37 cellular contexts compared by ENCODE assay signal in genomic region chr13:25186187-25186586, GRCh38. TPM values are rescaled to one million over a fixed set of nuclear protein-coding genes. Genes with fewer than 3 reads are reported as not detected.
DNase-seq lines count a peak whose midpoint lies in the region; ATAC-seq and TF ChIP-seq lines count a peak whose summit lies in the region.
"Had no signal": no experiment of that assay in that cellular context is flagged by ENCODE, and none has a peak within 500 bp of the region (broad histone marks: within the 10 kb centered on the region; RNA-seq: fewer than 3 reads in every experiment).

No MANE protein-coding gene starts in this region.

- ATAC-seq in GM18868 (IDR thresholded peaks at IDR 0.05; ENCODE audit: unreplicated experiment): peak; percentile 50
- no peak for ATAC-seq in GM23338
- ATAC-seq: body of pancreas, gastroesophageal sphincter, left lobe of liver, sciatic nerve had no signal

- CTCF ChIA-PET in A673 (lab: Charles Lee) (interaction anchor here (0.6 to 0.7 kb wide), 2 partner anchors 12 to 56 kb away, joined by 4 read pairs; no protein-coding TSS in a partner anchor), Caco-2 (lab: Charles Lee) (no interaction called here)

- POLR2A ChIA-PET in A673 (lab: Charles Lee; ENCODE audit: low non-redundant PET) (interaction anchor here (1.3 kb wide), 1 partner anchor 338 kb away, joined by 15 read pairs; no protein-coding TSS in a partner anchor), Caco-2 (lab: Charles Lee) (no interaction called here)

- H2AFZ ChIP-seq in GM23338: 0 out of 2 replicates have a peak overlapping the region, but pooled peaks have one; percentile 23
- peak overlapping the region; percentile 7; the same call in 1 of the 2 replicates for H2AFZ ChIP-seq in OCI-LY3 (ENCODE audit: low read depth, low read length)
- H2AFZ ChIP-seq: neural progenitor cell had no signal

- H3K4me1 Mint-ChIP-seq in GM23338: peaks cover 5% of the 10 kb centered on the region
- H3K4me1 Mint-ChIP-seq in Caco-2 (ENCODE audit: low read depth, unreplicated experiment): no peaks in the 10 kb centered on the region
- H3K4me1 Mint-ChIP-seq: CD4-positive, CD25-positive, alpha-beta regulatory T cell had no signal

- H3K27me3 Mint-ChIP-seq in GM23338 (ENCODE audit: insufficient read depth, low read depth, poor library complexity) (peaks cover 2% of the 10 kb centered on the region), Caco-2 (ENCODE audit: insufficient read depth, unreplicated experiment) (peaks cover 18% of the 10 kb centered on the region)

- 89 to 94% methylated on average over 11 to 12 of the region's 12 CpGs for WGBS in testis, 2 donors
- WGBS in thyroid gland, 2 donors: 86% methylated on average over 12 of the region's 12 CpGs

- peak overlapping the region; percentile 61 for H3K9ac ChIP-seq in OCI-LY3 (ENCODE audit: low read length)
- H3K9ac ChIP-seq: neural progenitor cell had no signal

- no peaks in the 10 kb centered on the region for H4K20me1 ChIP-seq in GM23338 (replicated peaks; ENCODE audit: insufficient read depth)
- H4K20me1 ChIP-seq in OCI-LY3 (ENCODE audit: insufficient read depth, low read length): no peaks in the 10 kb centered on the region

- no peaks in the 10 kb centered on the region for H3K36me3 Mint-ChIP-seq in GM23338 (ENCODE audit: low read depth)
- H3K36me3 Mint-ChIP-seq in Caco-2 (ENCODE audit: insufficient read depth, unreplicated experiment): no peaks in the 10 kb centered on the region
- H3K36me3 Mint-ChIP-seq: CD4-positive, CD25-positive, alpha-beta regulatory T cell; memory B cell; neural progenitor cell; stimulated activated naive B cell treated with anti-CD40 and anti-IgM and Interleukin-4, amounts not matched to agents 10 μg/mL and 1 μg/mL and 100 μg/mL, for 72 hours had no signal

- intact Hi-C loops in A673 (cut with micrococcal nuclease; ENCODE audit: unreplicated experiment) (no loop called here), Caco-2 (cut with micrococcal nuclease; ENCODE audit: unreplicated experiment) (no loop called here), testis (cut with DNase I; ENCODE audit: low total_unique reads) (no loop called here), thyroid gland (cut with DNase I) (no loop called here)

- no peaks in the 10 kb centered on the region for H3K9me3 Mint-ChIP-seq in GM23338
- no peaks in the 10 kb centered on the region for H3K9me3 Mint-ChIP-seq in Caco-2 (ENCODE audit: unreplicated experiment)
- H3K9me3 Mint-ChIP-seq: activated naive CD4-positive, alpha-beta T cell treated with anti-CD3 and anti-CD28 coated beads for 36 hours; HFFc6; memory B cell; stimulated activated naive B cell treated with anti-CD40 and anti-IgM and Interleukin-4, amounts not matched to agents 10 μg/mL and 1 μg/mL and 100 μg/mL, for 72 hours had no signal

- H3K36me3 ChIP-seq in A673 (ENCODE audit: insufficient read depth, low read length, poor library complexity, severe bottlenecking) (no peaks in the 10 kb centered on the region), GM23338 (ENCODE audit: insufficient read depth) (no peaks in the 10 kb centered on the region), OCI-LY3 (replicated peaks; ENCODE audit: low read depth, low read length) (peaks cover 16% of the 10 kb centered on the region), Caco-2 (ENCODE audit: control insufficient read depth, insufficient read depth, low read length) (no peaks in the 10 kb centered on the region), testis (ENCODE audit: low read depth, missing control alignments) (no peaks in the 10 kb centered on the region), thyroid gland (no peaks in the 10 kb centered on the region)
- H3K36me3 ChIP-seq: adrenal gland, gastroesophageal sphincter, neural progenitor cell, SJSA1, suprapubic skin had no signal

- TF ChIP-seq CTCF in A673 (conservative IDR thresholded peaks at IDR 0.05; ENCODE audit: low read depth, low read length): no peak
- TF ChIP-seq CTCF in GM23338 (conservative IDR thresholded peaks at IDR 0.05; ENCODE audit: low read depth in 2 of 2): no peak
- no peak for TF ChIP-seq CTCF in OCI-LY3 (IDR thresholded peaks at IDR 0.05; ENCODE audit: low read depth, low read length)
- TF ChIP-seq CTCF in Caco-2 (IDR thresholded peaks at IDR 0.05; ENCODE audit: insufficient read depth in 1 of 2, low read depth in 1 of 2, low read length in 1 of 2, severe bottlenecking in 1 of 2, unreplicated experiment in 1 of 2): no peak
- no peak for TF ChIP-seq CTCF in testis (IDR thresholded peaks at IDR 0.05)
- TF ChIP-seq CTCF in thyroid gland (IDR thresholded peaks at IDR 0.05): no peak

- H3K9me2 ChIP-seq in GM23338 (ENCODE audit: insufficient read depth): peaks cover 4% of the 10 kb centered on the region; the same call in 1 of the 2 replicates

- BruUV-seq in A673 (replicated peaks; lab: Mats Ljungman, UMichigan) (TSS peak; percentile 93), Caco-2 (replicated peaks; lab: Mats Ljungman, UMichigan) (no TSS peak)

- H3K4me3 ChIP-seq in A673 (ENCODE audit: low read depth, low read length, poor library complexity, severe bottlenecking) (no peak overlapping the region), GM23338 (no peak overlapping the region), OCI-LY3 (ENCODE audit: low read length) (peak overlapping the region; percentile 59), Caco-2 (ENCODE audit: low read depth, low read length) (no peak overlapping the region), testis (no peak overlapping the region), thyroid gland (replicated peaks in 1 of 3) (no peak overlapping the region)
- H3K4me3 ChIP-seq: adrenal gland, body of pancreas, gastroesophageal sphincter, neural progenitor cell, SJSA1, suprapubic skin had no signal

- no peaks in the 10 kb centered on the region for H3F3A ChIP-seq in GM23338 (replicated peaks; ENCODE audit: low read depth)

- no peak for TF ChIP-seq POLR2A in testis (IDR thresholded peaks at IDR 0.05)
- TF ChIP-seq POLR2A in thyroid gland (IDR thresholded peaks at IDR 0.05): no peak

- H3K27ac ChIP-seq in A673 (ENCODE audit: low read depth, low read length, poor library complexity, severe bottlenecking) (peak overlapping the region; percentile 75), GM23338 (ENCODE audit: low read depth) (no peak overlapping the region), OCI-LY3 (ENCODE audit: low read length) (peak overlapping the region; percentile 73), testis (no peak overlapping the region), thyroid gland (no peak overlapping the region)
- H3K27ac ChIP-seq: adrenal gland, body of pancreas, gastroesophageal sphincter, neural progenitor cell, SJSA1, suprapubic skin had no signal

- H3K79me2 ChIP-seq in GM23338 (replicated peaks; ENCODE audit: insufficient read depth) (no peaks in the 10 kb centered on the region), OCI-LY3 (ENCODE audit: low read length) (no peaks in the 10 kb centered on the region)

- H3K9me3 ChIP-seq in A673 (ENCODE audit: low read depth, low read length, poor library complexity, severe bottlenecking) (peaks cover 4% of the 10 kb centered on the region), OCI-LY3 (ENCODE audit: insufficient read depth, low read length) (peaks cover 5% of the 10 kb centered on the region; the same call in 1 of the 2 replicates), Caco-2 (no peaks in the 10 kb centered on the region), testis (no peaks in the 10 kb centered on the region), thyroid gland (no peaks in the 10 kb centered on the region)
- H3K9me3 ChIP-seq: adrenal gland, body of pancreas, SJSA1, suprapubic skin had no signal

- DNase-seq in A673 (ENCODE audit: low spot score): no peak
- no peak for DNase-seq in GM23338 (ENCODE audit: low spot score)
- no peak for DNase-seq in Kasumi-1 (lab: John Stamatoyannopoulos, UW)
- DNase-seq in Caco-2: no peak
- no peak for DNase-seq in testis
- no peak for DNase-seq in thyroid gland
- DNase-seq: 8988T; activated CD4-positive, CD25-positive, alpha-beta regulatory T cell; activated naive CD4-positive, alpha-beta T cell treated with anti-CD3 and anti-CD28 coated beads for 36 hours; adrenal gland; body of pancreas; CD4-positive, CD25-positive, alpha-beta regulatory T cell; cerebellar nuclear complex; HFFc6; hippocampal formation; KG1; MM.1S; NCI-H2081; NCI-H2227 treated with DMSO at 0.1 percent for 48 hours; NCI-H748 treated with DMSO at 0.1 percent for 48 hours; stimulated activated CD4-positive, alpha-beta T cell treated with anti-CD3 and anti-CD28 coated beads, Interleukin-4, amount 100 ng/mL, for 24 hours; stimulated activated naive B cell treated with anti-CD40 and anti-IgM and Interleukin-4, amounts not matched to agents 10 μg/mL and 1 μg/mL and 100 μg/mL, for 72 hours; T-helper 1 cell had no signal

- no peak overlapping the region for H3K4me3 Mint-ChIP-seq in GM23338
- no peak overlapping the region for H3K4me3 Mint-ChIP-seq in Caco-2 (ENCODE audit: unreplicated experiment)
- H3K4me3 Mint-ChIP-seq: activated naive CD4-positive, alpha-beta T cell treated with anti-CD3 and anti-CD28 coated beads for 36 hours; CD4-positive, CD25-positive, alpha-beta regulatory T cell; HFFc6; memory B cell; neural progenitor cell; stimulated activated naive B cell treated with anti-CD40 and anti-IgM and Interleukin-4, amounts not matched to agents 10 μg/mL and 1 μg/mL and 100 μg/mL, for 72 hours had no signal

- no peak overlapping the region for H3K27ac Mint-ChIP-seq in GM23338
- no peak overlapping the region for H3K27ac Mint-ChIP-seq in Caco-2 (ENCODE audit: unreplicated experiment)
- H3K27ac Mint-ChIP-seq: activated naive CD4-positive, alpha-beta T cell treated with anti-CD3 and anti-CD28 coated beads for 36 hours; CD4-positive, CD25-positive, alpha-beta regulatory T cell; HFFc6; memory B cell; neural progenitor cell; progenitor cell of endocrine pancreas; stimulated activated naive B cell treated with anti-CD40 and anti-IgM and Interleukin-4, amounts not matched to agents 10 μg/mL and 1 μg/mL and 100 μg/mL, for 72 hours had no signal

- H3K27me3 ChIP-seq in A673 (replicated peaks; ENCODE audit: insufficient read depth, low read depth, low read length, poor library complexity): no peaks in the 10 kb centered on the region
- H3K27me3 ChIP-seq in GM23338 (ENCODE audit: insufficient read depth): no peaks in the 10 kb centered on the region
- no peaks in the 10 kb centered on the region for H3K27me3 ChIP-seq in OCI-LY3 (ENCODE audit: low read depth, low read length)
- H3K27me3 ChIP-seq in Caco-2 (replicated peaks; ENCODE audit: control insufficient read depth, insufficient read depth, low read length): no peaks in the 10 kb centered on the region
- H3K27me3 ChIP-seq in testis: no peaks in the 10 kb centered on the region
- H3K27me3 ChIP-seq in thyroid gland: no peaks in the 10 kb centered on the region
- H3K27me3 ChIP-seq: adrenal gland, body of pancreas, neural progenitor cell, SJSA1 had no signal

- H3K4me1 ChIP-seq in A673 (ENCODE audit: insufficient read depth, low read length, poor library complexity, severe bottlenecking): peaks cover 30% of the 10 kb centered on the region
- 0 out of 2 replicates have a peak, but pooled peaks cover 2% of the 10 kb centered on the region for H3K4me1 ChIP-seq in GM23338 (ENCODE audit: insufficient read depth)
- peaks cover 88% of the 10 kb centered on the region for H3K4me1 ChIP-seq in OCI-LY3 (ENCODE audit: low read length)
- no peaks in the 10 kb centered on the region for H3K4me1 ChIP-seq in Caco-2
- no peaks in the 10 kb centered on the region for H3K4me1 ChIP-seq in testis
- no peaks in the 10 kb centered on the region for H3K4me1 ChIP-seq in thyroid gland
- H3K4me1 ChIP-seq: adrenal gland, body of pancreas, gastroesophageal sphincter, SJSA1, suprapubic skin had no signal

- H3K4me2 ChIP-seq in GM23338 (no peak overlapping the region), OCI-LY3 (ENCODE audit: low read length) (peak overlapping the region; percentile 76)
- H3K4me2 ChIP-seq: neural progenitor cell had no signal

RNA-seq across cellular contexts. Expression of gene AMER2, which starts 14.1 kb away (rescaled TPM):
- total RNA-seq in A673 (2021) (49.7 and 70.6 TPM in 2 replicates), Caco-2 (2022) (not detected in 2 replicates), testis (1 to 10 TPM; 1.5 to 2.9 TPM), thyroid gland (under 1 TPM in 2 of 4 donors, not detected in 2; under 0.01 TPM)
- total RNA-seq in GM23338 (2014; rRNA removed; shearing (Covaris generic)): 0.62 and 0.76 TPM in 2 replicates
- polyA plus RNA-seq in GM23338 (2016; fragmentation: Nextera tagmentation; extraction: Ambion mirVana) (0.23 and 0.31 TPM in 2 replicates), testis (ENCODE audit: insufficient read depth, low read depth, low replicate concordance) (2.3 TPM)
- total RNA-seq: activated naive CD4-positive, alpha-beta T cell treated with anti-CD3 and anti-CD28 coated beads for 36 hours; body of pancreas; CD4-positive, CD25-positive, alpha-beta regulatory T cell; dermis microvascular lymphatic vessel endothelial cell; endothelial cell of umbilical vein; HFFc6; left lobe of liver; RPMI7951; SJSA1 had no signal
- polyA plus RNA-seq: CD4-positive, CD25-positive, alpha-beta regulatory T cell; endothelial cell of umbilical vein; fibroblast of lung had no signal

Comparison
In these comparisons a context has a peak if more than half of its experiments do, and no peak if none do; other contexts are left out.
1. H3K27ac ChIP-seq: peak in A673 (single experiment) and OCI-LY3 (single experiment); none in GM23338 (single experiment), testis (0 of 2) and thyroid gland (0 of 3).
2. RNA of gene AMER2, which starts 14.1 kb away (total RNA-seq): 49.7 to 70.6 TPM in A673; 1.5 to 2.9 TPM in testis, 0.62 to 0.76 TPM in GM23338, not detected in Caco-2 and under 0.01 TPM in thyroid gland; every median in the first group is over 10 times any median in the second.